ENCODE assay signal across 9 cellular contexts in genomic region chr11:77705195-77705876, GRCh38.
DNase-seq lines count a peak whose midpoint lies in the region; ATAC-seq, FAIRE-seq and TF ChIP-seq lines count a peak whose summit lies in the region.
"Had no signal": no experiment of that assay in that cellular context is flagged by ENCODE, and none has a peak within 500 bp of the region (broad histone marks: within the 10 kb centered on the region; RNA-seq: fewer than 3 reads in every experiment).

No MANE protein-coding gene starts in this region.

- no peaks in the 10 kb centered on the region for H3K36me3 Mint-ChIP-seq in glutamatergic neuron (ENCODE audit: unreplicated experiment)

- no peak overlapping the region for H3K9ac ChIP-seq in K562 (ENCODE audit: insufficient read depth in 1 of 2, low read depth in 2 of 2, low read length in 2 of 2)

- no peaks in the 10 kb centered on the region for H3K79me2 ChIP-seq in K562 (ENCODE audit: control insufficient read depth, insufficient read depth, low read length)

- H3K4me1 Mint-ChIP-seq in glutamatergic neuron (ENCODE audit: low read depth, unreplicated experiment), result no peaks in the 10 kb centered on the region

- intact Hi-C loops in K562 (cut with micrococcal nuclease), result no loop called here

- no peak overlapping the region for H3K4me2 ChIP-seq in K562 (ENCODE audit: insufficient read depth, low read length)

- TF ChIP-seq CTCF in K562 (IDR thresholded peaks at IDR 0.05 in 2 of 3, conservative IDR thresholded peaks at IDR 0.05 in 1 of 3; ENCODE audit: insufficient read depth in 2 of 3, low read depth in 1 of 3, low read length in 3 of 3) (no peak), glutamatergic neuron (IDR thresholded peaks at IDR 0.05; ENCODE audit: partially characterized antibody, unreplicated experiment) (no peak)

- peak in 1 of 2 experiments; percentile 11; a peak in 1 of 4 replicates for TF ChIP-seq RAD21 in K562 (CRISPR knock-in tag; conservative IDR thresholded peaks at IDR 0.05 in 1 of 2, IDR thresholded peaks at IDR 0.05 in 1 of 2)

- H3K36me3 ChIP-seq in MG63 (peaks cover 10% of the 10 kb centered on the region), K562 (ENCODE audit: control insufficient read depth, insufficient read depth, low read length) (peaks cover 20% of the 10 kb centered on the region; the same call in 2 of the 3 replicates)

- CTCF ChIA-PET in K562 (lab: Yijun Ruan, JAX; ENCODE audit: low intra/inter-chr PET ratio), result no interaction called here

- no peaks in the 10 kb centered on the region for H3K9me3 Mint-ChIP-seq in glutamatergic neuron (ENCODE audit: unreplicated experiment)

- TF ChIP-seq EP300 in K562 (IDR thresholded peaks at IDR 0.05; ENCODE audit: low read length), result no peak

- no peaks in the 10 kb centered on the region for H3K9me1 ChIP-seq in K562 (ENCODE audit: control insufficient read depth, insufficient read depth, low read length)

- H3K27me3 ChIP-seq in MG63 (no peaks in the 10 kb centered on the region), K562 (ENCODE audit: control insufficient read depth in 2 of 2, insufficient read depth in 2 of 2, low read length in 2 of 2) (no peaks in the 10 kb centered on the region)

- H4K20me1 ChIP-seq in K562 (replicated peaks; ENCODE audit: control insufficient read depth, insufficient read depth, low read length), result no peaks in the 10 kb centered on the region

- peak; percentile 79 for ATAC-seq in K562

- POLR2A ChIA-PET in K562 (lab: Yijun Ruan, JAX), result interaction anchor here (0.6 kb wide), 1 partner anchor 169 kb away, joined by 3 read pairs; no protein-coding TSS in a partner anchor

- no peak overlapping the region for H2AFZ ChIP-seq in K562 (ENCODE audit: low read depth, low read length)

- WGBS in K562 (ENCODE audit: insufficient coverage, low coverage, missing lambda C conversion rate), result 41% methylated on average over 4 of the region's 4 CpGs

- no TSS peak for BruUV-seq in K562 (replicated peaks; lab: Mats Ljungman, UMichigan)

- in situ Hi-C loops in K562 (cut with MboI), result no loop called here

- FAIRE-seq in GM12892 (lab: Jason Lieb, UNC), result peak; percentile 78
- peak; percentile 79 for FAIRE-seq in K562 (lab: Jason Lieb, UNC)

- H3K27ac ChIP-seq in K562 (ENCODE audit: extremely low read depth, low read depth, low read length), result peak overlapping the region; percentile 31; the same call in 2 of the 3 replicates

- no peak overlapping the region for H3K4me3 Mint-ChIP-seq in glutamatergic neuron (ENCODE audit: unreplicated experiment)

- peaks cover 3% of the 10 kb centered on the region for H3K27me3 Mint-ChIP-seq in glutamatergic neuron (ENCODE audit: unreplicated experiment)

- TF ChIP-seq POLR2A in GM12892 (IDR thresholded peaks at IDR 0.05; ENCODE audit: low read depth, low read length) (no peak), K562 (conservative IDR thresholded peaks at IDR 0.05) (no peak)

- H3K4me3 ChIP-seq in MG63, result no peak overlapping the region
- no peak overlapping the region for H3K4me3 ChIP-seq in K562

- H3K9me3 ChIP-seq in MG63 (no peaks in the 10 kb centered on the region), K562 (replicated peaks; ENCODE audit: control insufficient read depth, insufficient read depth, low read depth, low read length) (no peaks in the 10 kb centered on the region)

- no peaks in the 10 kb centered on the region; a peak in 1 of 5 replicates for H3K4me1 ChIP-seq in K562 (replicated peaks in 1 of 2; ENCODE audit: control insufficient read depth in 2 of 2, insufficient read depth in 2 of 2, low read length in 2 of 2)

- H3K27ac Mint-ChIP-seq in glutamatergic neuron (ENCODE audit: unreplicated experiment), result no peak overlapping the region

- DNase-seq in GM12892 (ENCODE audit: insufficient read length), result no peak
- DNase-seq in MG63, result peak; percentile 24
- DNase-seq in K562 (ENCODE audit: extremely low read depth in 1 of 4, low spot score in 3 of 4), result peak; percentile 29 to 75 (median 40)
- DNase-seq in non-pigmented ciliary epithelial cell (ENCODE audit: low read depth), result peak; percentile 26
- DNase-seq in ureter (ENCODE audit: low spot score), result no peak
- no peak for DNase-seq in glutamatergic neuron
- no peak for DNase-seq in NCI-H2029 (lab: John Stamatoyannopoulos, UW)
- no peak for DNase-seq in hepatic stellate cell (ENCODE audit: low spot score)
- DNase-seq: NCI-H187 treated with DMSO at 0.1 percent for 48 hours had no signal

TF ChIP-seq in K562, 482 proteins besides CTCF, POLR2A, EP300 and RAD21 (continues in another document):
- TF ChIP-seq PTTG1 (tag; IDR thresholded peaks at IDR 0.05; ENCODE audit: low read depth), result no peak
- TF ChIP-seq TFE3 (CRISPR knock-in tag; IDR thresholded peaks at IDR 0.05), result peak; percentile 90
- TF ChIP-seq MTA3 (IDR thresholded peaks at IDR 0.05; ENCODE audit: borderline replicate concordance), result no peak
- no peak for TF ChIP-seq ZNF24 (IDR thresholded peaks at IDR 0.05)
- no peak for TF ChIP-seq STAT5B (CRISPR knock-in tag; IDR thresholded peaks at IDR 0.05)
- TF ChIP-seq ELF1 (tag; IDR thresholded peaks at IDR 0.05), result no peak
- no peak for TF ChIP-seq TCFL5 (CRISPR knock-in tag; conservative IDR thresholded peaks at IDR 0.05)
- no peak for TF ChIP-seq JUNB (CRISPR knock-in tag; conservative IDR thresholded peaks at IDR 0.05)
- TF ChIP-seq ZFP1 (CRISPR knock-in tag; IDR thresholded peaks at IDR 0.05), result no peak
- TF ChIP-seq SUPT5H (IDR thresholded peaks at IDR 0.05), result no peak
- TF ChIP-seq EHMT2 (IDR thresholded peaks at IDR 0.05), result no peak; the same call in 1 of the 2 replicates
- TF ChIP-seq THAP7 (CRISPR knock-in tag; IDR thresholded peaks at IDR 0.05), result no peak
- TF ChIP-seq SETDB1 (IDR thresholded peaks at IDR 0.05; ENCODE audit: low read length), result no peak
- no peak for TF ChIP-seq NR2C2 (CRISPR knock-in tag; IDR thresholded peaks at IDR 0.05)
- TF ChIP-seq NR2C2 (tag; IDR thresholded peaks at IDR 0.05), result peak; percentile 71; the same call in 1 of the 2 replicates
- no peak for TF ChIP-seq GTF2F1 (IDR thresholded peaks at IDR 0.05; ENCODE audit: low read depth, low read length)
- TF ChIP-seq SAP30 (IDR thresholded peaks at IDR 0.05; ENCODE audit: borderline replicate concordance, insufficient read depth, low read depth, low read length, poor library complexity, severe bottlenecking), result no peak
- no peak for TF ChIP-seq TCF7L2 (IDR thresholded peaks at IDR 0.05; ENCODE audit: low read depth, low read length)
- TF ChIP-seq ZNF57 (CRISPR knock-in tag; IDR thresholded peaks at IDR 0.05), result no peak
- TF ChIP-seq NKRF (IDR thresholded peaks at IDR 0.05; ENCODE audit: borderline replicate concordance), result no peak
- no peak for TF ChIP-seq LARP7 (IDR thresholded peaks at IDR 0.05)

Comparison
In these comparisons a context has a peak if more than half of its experiments do, and no peak if none do; other contexts are left out.
1. DNase-seq: peak in MG63 (single experiment), K562 (4 of 4) and non-pigmented ciliary epithelial cell (single experiment); none in GM12892 (single experiment), ureter (single experiment), glutamatergic neuron (single experiment), NCI-H2029 (single experiment) and hepatic stellate cell (single experiment).